8 cellular contexts compared by ENCODE assay signal in genomic region chr22:45671051-45671782, GRCh38. TPM values are rescaled to one million over a fixed set of nuclear protein-coding genes. Genes with fewer than 3 reads are reported as not detected.
DNase-seq lines count a peak whose midpoint lies in the region; ATAC-seq and TF ChIP-seq lines count a peak whose summit lies in the region.

No MANE protein-coding gene starts in this region.

- H3K9me3 ChIP-seq in SU-DHL-6 (ENCODE audit: insufficient read depth, low read length), result no peaks in the 10 kb centered on the region
- H3K9me3 ChIP-seq in fibroblast of lung (ENCODE audit: control insufficient read depth, insufficient read depth, low read depth, low read length), result no peaks in the 10 kb centered on the region

- no peaks in the 10 kb centered on the region for H3K27me3 ChIP-seq in SU-DHL-6 (ENCODE audit: low read length)
- H3K27me3 ChIP-seq in fibroblast of lung (ENCODE audit: control insufficient read depth, insufficient read depth, low read length), result no peaks in the 10 kb centered on the region

- peaks cover 9% of the 10 kb centered on the region; the same call in 1 of the 2 replicates for H3F3A ChIP-seq in SU-DHL-6 (ENCODE audit: insufficient read depth)

- no peaks in the 10 kb centered on the region for H3K36me3 ChIP-seq in SU-DHL-6 (ENCODE audit: low read length)
- H3K36me3 ChIP-seq in fibroblast of lung (ENCODE audit: control insufficient read depth, insufficient read depth, low read length), result no peaks in the 10 kb centered on the region

- peak overlapping the region; percentile 65 for H3K4me3 ChIP-seq in SU-DHL-6 (ENCODE audit: insufficient read depth, low read length, poor library complexity, severe bottlenecking)
- H3K4me3 ChIP-seq in fibroblast of lung (replicated peaks in 1 of 4; ENCODE audit: control extremely low read depth in 1 of 4, insufficient read depth in 1 of 4, low read depth in 3 of 4, low read length in 4 of 4), result peak overlapping the region; percentile 53 to 76 (median 64)

- no peak for ATAC-seq in GM18870 (IDR thresholded peaks at IDR 0.05; ENCODE audit: unreplicated experiment)

- H3K4me1 Mint-ChIP-seq in neural crest cell, result peaks cover 27% of the 10 kb centered on the region

- peaks cover 13% of the 10 kb centered on the region for H3K27me3 Mint-ChIP-seq in neural crest cell (ENCODE audit: low read depth)

- H2AFZ ChIP-seq in SU-DHL-6 (ENCODE audit: low read depth, low read length, severe bottlenecking) (peak overlapping the region; percentile 82), fibroblast of lung (ENCODE audit: low read length) (peak overlapping the region; percentile 45)

- H3K27ac Mint-ChIP-seq in neural crest cell (ENCODE audit: unreplicated experiment), result peak overlapping the region; percentile 69

- no peaks in the 10 kb centered on the region for H3K9me2 ChIP-seq in SU-DHL-6 (replicated peaks; ENCODE audit: insufficient read depth, low read length)

- H3K4me1 ChIP-seq in fibroblast of lung (ENCODE audit: control insufficient read depth, extremely low read depth, insufficient read depth, low read length), result peaks cover 2% of the 10 kb centered on the region

- H4K20me1 ChIP-seq in SU-DHL-6 (ENCODE audit: low read depth, low read length) (peaks cover 6% of the 10 kb centered on the region; the same call in 1 of the 2 replicates), fibroblast of lung (ENCODE audit: control insufficient read depth, extremely low read depth, insufficient read depth, low read length) (no peaks in the 10 kb centered on the region)

- no peak for TF ChIP-seq CTCF in SU-DHL-6 (IDR thresholded peaks at IDR 0.05; ENCODE audit: insufficient read depth, low read length, poor library complexity, severe bottlenecking)
- no peak for TF ChIP-seq CTCF in fibroblast of lung (conservative IDR thresholded peaks at IDR 0.05 in 1 of 2, IDR thresholded peaks at IDR 0.05 in 1 of 2; ENCODE audit: low read depth in 1 of 2, low read length in 2 of 2)
- TF ChIP-seq CTCF in neural crest cell (conservative IDR thresholded peaks at IDR 0.05), result no peak

- H3K4me3 Mint-ChIP-seq in neural crest cell, result peak overlapping the region; percentile 90

- H3K4me2 ChIP-seq in SU-DHL-6 (ENCODE audit: low read depth, low read length, poor library complexity, severe bottlenecking), result peak overlapping the region; percentile 74
- H3K4me2 ChIP-seq in fibroblast of lung (ENCODE audit: extremely low read depth, insufficient read depth, low read length), result peak overlapping the region; percentile 72

- H3K9ac ChIP-seq in SU-DHL-6 (ENCODE audit: low read length) (peak overlapping the region; percentile 94), fibroblast of lung (ENCODE audit: insufficient read depth, low read length) (peak overlapping the region; percentile 91)

- H3K36me3 Mint-ChIP-seq in neural crest cell (ENCODE audit: low read depth), result no peaks in the 10 kb centered on the region

- H3K9me3 Mint-ChIP-seq in neural crest cell, result no peaks in the 10 kb centered on the region

- H3K27ac ChIP-seq in SU-DHL-6 (ENCODE audit: low read depth, low read length) (peak overlapping the region; percentile 64), fibroblast of lung (ENCODE audit: insufficient read depth, low read length) (peak overlapping the region; percentile 88)

- DNase-seq in NCI-H2227 (lab: John Stamatoyannopoulos, UW; ENCODE audit: unreplicated experiment), result peak; percentile 4
- no peak for DNase-seq in NCI-H2227 treated with DMSO at 0.1 percent for 48 hours (lab: John Stamatoyannopoulos, UW)
- no peak for DNase-seq in fibroblast of lung (ENCODE audit: low read depth in 2 of 2)
- DNase-seq in neural crest cell (ENCODE audit: low read depth, low spot score), result peak; percentile 16
- no peak for DNase-seq in activated gamma-delta T cell (lab: John Stamatoyannopoulos, UW)
- DNase-seq in dedifferentiated amniotic fluid mesenchymal stem cell (ENCODE audit: extremely low spot score), result no peak

- H3K79me2 ChIP-seq in SU-DHL-6 (ENCODE audit: insufficient read depth, low read length), result peaks cover 50% of the 10 kb centered on the region
- H3K79me2 ChIP-seq in fibroblast of lung (ENCODE audit: control insufficient read depth, insufficient read depth, low read length), result peaks cover 45% of the 10 kb centered on the region

RNA-seq across cellular contexts. Expression of gene ATXN10, which starts 0.4 kb away (rescaled TPM):
- 155 and 164 TPM in 2 replicates for total RNA-seq in fibroblast of lung
- 331 and 350 TPM in 2 replicates for polyA plus RNA-seq in fibroblast of lung
- 161 and 192 TPM in 2 replicates for polyA plus RNA-seq in fibroblast of lung (2012)
- polyA minus RNA-seq in fibroblast of lung (ENCODE audit: low replicate concordance), result 302 and 307 TPM in 2 replicates
- total RNA-seq in neural crest cell, result 219 and 232 TPM in 2 replicates

Comparison
In these comparisons a context has a peak if more than half of its experiments do, and no peak if none do; other contexts are left out.
1. DNase-seq: peak in NCI-H2227 (single experiment) and neural crest cell (single experiment); none in NCI-H2227 treated with DMSO at 0.1 percent for 48 hours (single experiment), fibroblast of lung (0 of 2), activated gamma-delta T cell (single experiment) and dedifferentiated amniotic fluid mesenchymal stem cell (single experiment).